ENCODE assay signal across 8 cellular contexts in the genomic region with DNA sequence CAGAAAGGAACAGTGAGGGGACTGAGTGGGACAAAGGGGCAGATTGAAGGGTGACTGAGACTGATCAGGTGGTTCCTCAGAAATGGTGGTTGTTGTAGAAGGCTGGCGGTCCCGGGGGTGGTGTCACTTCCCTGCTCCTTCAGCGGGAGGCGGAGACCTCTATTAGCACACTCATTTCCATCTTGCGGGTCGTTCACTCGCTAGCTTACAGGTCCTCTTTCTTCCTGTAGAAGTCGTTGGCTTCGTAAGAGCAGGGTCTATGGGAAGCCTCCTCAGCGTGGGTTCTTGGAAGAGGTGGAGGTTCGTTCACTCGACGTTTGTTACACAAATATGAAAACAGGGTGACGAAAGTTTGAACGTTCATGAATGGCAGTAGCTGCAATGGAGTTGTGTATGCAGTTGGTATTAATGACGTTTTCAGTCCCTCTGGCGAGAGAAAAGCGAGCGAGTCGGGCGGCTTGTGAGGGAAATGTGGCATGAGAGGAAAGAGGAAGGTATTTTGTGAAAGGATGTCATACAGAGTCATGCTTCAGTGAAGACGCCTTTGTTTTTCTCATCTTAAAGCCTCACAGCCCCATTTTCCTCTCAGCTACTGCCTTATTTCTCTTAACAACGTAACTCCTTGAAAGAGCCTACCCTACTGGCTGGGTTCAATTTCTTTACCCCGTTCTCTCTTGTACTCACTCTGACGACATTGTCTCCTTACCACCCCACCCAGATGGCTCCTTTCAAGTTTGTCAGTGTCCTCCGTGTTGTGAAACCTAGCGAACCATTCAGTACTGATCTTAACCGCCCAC. TPM values are rescaled to one million over a fixed set of nuclear protein-coding genes. Genes with fewer than 3 reads are reported as not detected.
A peak's percentile ranks its signal among the peaks of the same experiment; 100 is the strongest.
DNase-seq lines count a peak whose midpoint lies in the region; ATAC-seq and TF ChIP-seq lines count a peak whose summit lies in the region.

No MANE protein-coding gene starts in this region.

- H3K4me3 ChIP-seq in iPS-20b (ENCODE audit: low read length) (peak overlapping the region; percentile 84), spleen (peak overlapping the region; percentile 51 to 75 (median 64))

- WGBS in spleen, 5 donors, result 3 to 18% (median 6%) methylated on average over 28 of the region's 28 CpGs

- H3K4me1 ChIP-seq in iPS-20b (ENCODE audit: insufficient read depth, low read length) (peaks cover 3% of the 10 kb centered on the region; the same call in 1 of the 2 replicates), spleen (peaks cover 0 to 23% (median 12%) of the 10 kb centered on the region in 6 donors)

- TF ChIP-seq CTCF in spleen (IDR thresholded peaks at IDR 0.05 in 8 of 11, conservative IDR thresholded peaks at IDR 0.05 in 3 of 11), result no peak

- ATAC-seq in GM21528 (IDR thresholded peaks at IDR 0.05; ENCODE audit: low FRiP score, unreplicated experiment), result peak; percentile 23

- peak; percentile 69 for DNase-seq in ELR (ENCODE audit: low read depth)
- DNase-seq in Kasumi-1 (lab: John Stamatoyannopoulos, UW), result peak; percentile 75 to 79
- DNase-seq in T follicular helper cell (ENCODE audit: low read depth), result peak; percentile 37
- peak; percentile 42 for DNase-seq in astrocyte of the hippocampus (ENCODE audit: low read depth, low spot score)
- DNase-seq in spleen, result peak; percentile 84
- DNase-seq in SHP77 (lab: John Stamatoyannopoulos, UW), result no peak

- H3K9ac ChIP-seq in iPS-20b (ENCODE audit: low read depth, low read length), result peak overlapping the region; percentile 70; the same call in 1 of the 2 replicates

- peak in 1 of 3 donors; percentile 33 for TF ChIP-seq POLR2A in spleen (IDR thresholded peaks at IDR 0.05)

- no peak overlapping the region for H3K27ac ChIP-seq in iPS-20b (ENCODE audit: low read length)
- H3K27ac ChIP-seq in spleen, result peak overlapping the region; percentile 90 to 98 (median 94)

- intact Hi-C loops in spleen (cut with DNase I; ENCODE audit: low total_unique reads), result no loop called here

- H3K36me3 ChIP-seq in iPS-20b (ENCODE audit: insufficient read depth, low read depth, low read length) (no peaks in the 10 kb centered on the region), spleen (peaks cover 0 to 6% (median 0%) of the 10 kb centered on the region in 6 donors)

- H3K27me3 ChIP-seq in iPS-20b (ENCODE audit: insufficient read depth, low read length), result peaks cover 15% of the 10 kb centered on the region
- no peaks in the 10 kb centered on the region for H3K27me3 ChIP-seq in spleen (replicated peaks in 1 of 7)

- H3K9me3 ChIP-seq in iPS-20b (ENCODE audit: insufficient read depth, low read depth, low read length), result peaks cover 10% of the 10 kb centered on the region; the same call in 1 of the 2 replicates
- peaks cover 0 to 4% (median 0%) of the 10 kb centered on the region in 8 donors for H3K9me3 ChIP-seq in spleen

RNA-seq across cellular contexts. Expression of a gene that starts 0.7 kb away (rescaled TPM):
- 10 to 100 TPM in 6 of 7 donors, 1 to 10 TPM in 1; 8.7 to 18.6 (median 13.9) TPM for total RNA-seq in spleen
- polyA plus RNA-seq in spleen, result 1 to 10 TPM; 1.4 to 3.3 (median 1.8) TPM

Comparison
In these comparisons a context has a peak if more than half of its experiments do, and no peak if none do; other contexts are left out.
1. DNase-seq: peak in ELR (single experiment), Kasumi-1 (2 of 2), T follicular helper cell (single experiment), astrocyte of the hippocampus (single experiment) and spleen (single experiment); none in SHP77 (0 of 2).